ENCODE assay signal across 7 cellular contexts in genomic region chr7:38546763-38547162, GRCh38.
"Had no signal": no experiment of that assay in that cellular context is flagged by ENCODE, and none has a peak within 500 bp of the region (broad histone marks: within the 10 kb centered on the region; RNA-seq: fewer than 3 reads in every experiment).

No MANE protein-coding gene starts in this region.

- H3K36me3 Mint-ChIP-seq: IgD-negative memory B cell had no signal

- H3K9me3 Mint-ChIP-seq: H9 had no signal

- DNase-seq: GOT3, H9, HCEC 1CT, KBM-7 had no signal

- H3K4me1 Mint-ChIP-seq: IgD-negative memory B cell had no signal

- ATAC-seq: HepG2 had no signal

- H3K27ac ChIP-seq: HL-60 had no signal

- H3K4me3 Mint-ChIP-seq: H9, IgD-negative memory B cell had no signal
